Comparison of ENCODE assay signal across 9 cellular contexts in genomic region chr9:110579763-110580255, GRCh38. TPM values are rescaled to one million over a fixed set of nuclear protein-coding genes. Genes with fewer than 3 reads are reported as not detected.
DNase-seq lines count a peak whose midpoint lies in the region; ATAC-seq and TF ChIP-seq lines count a peak whose summit lies in the region.
"Had no signal": no experiment of that assay in that cellular context is flagged by ENCODE, and none has a peak within 500 bp of the region (broad histone marks: within the 10 kb centered on the region; RNA-seq: fewer than 3 reads in every experiment).

No MANE protein-coding gene starts in this region.

- H3K79me2 ChIP-seq in hepatocyte = peaks cover 5% of the 10 kb centered on the region
- H3K79me2 ChIP-seq in PC-3 (ENCODE audit: low read length) = no peaks in the 10 kb centered on the region

- intact Hi-C loops in ascending aorta (cut with DNase I) = loop anchor here (2.0 to 5.0 kb wide), 3 partner anchors 25 to 58 kb away; no protein-coding TSS in a partner anchor
- intact Hi-C loops in PC-3 (cut with micrococcal nuclease) = loop anchor here (10.0 kb wide), 1 partner anchor 155 kb away; no protein-coding TSS in a partner anchor

- no peaks in the 10 kb centered on the region for H3K27me3 ChIP-seq in ascending aorta
- H3K27me3 ChIP-seq in hepatocyte = peaks cover 34% of the 10 kb centered on the region
- no peaks in the 10 kb centered on the region for H3K27me3 ChIP-seq in PC-3 (ENCODE audit: low read length)

- no peaks in the 10 kb centered on the region for H3F3A ChIP-seq in PC-3 (ENCODE audit: low read length, unreplicated experiment)

- peak overlapping the region; percentile 82 for H2AFZ ChIP-seq in hepatocyte
- H2AFZ ChIP-seq in PC-3 (ENCODE audit: low read length) = no peak overlapping the region

- DNase-seq in GM03348 (ENCODE audit: low spot score) = peak; percentile 86
- no peak for DNase-seq in ascending aorta (ENCODE audit: low spot score in 2 of 2)
- peak; percentile 35 for DNase-seq in hepatocyte (ENCODE audit: low spot score)
- no peak for DNase-seq in skeletal muscle cell (ENCODE audit: low read depth)
- DNase-seq in NCI-H446 treated with DMSO at 0.1 percent for 48 hours (lab: John Stamatoyannopoulos, UW) = no peak
- DNase-seq in PC-3 = no peak
- DNase-seq: NCI-H526 treated with DMSO at 0.1 percent for 48 hours had no signal

- POLR2A ChIA-PET in PC-3 (lab: Charles Lee; ENCODE audit: unreplicated experiment) = no interaction called here

- no peaks in the 10 kb centered on the region for H3K9me3 ChIP-seq in ascending aorta
- H3K9me3 ChIP-seq in hepatocyte (ENCODE audit: low read depth) = no peaks in the 10 kb centered on the region
- H3K9me3 ChIP-seq in PC-3 (ENCODE audit: low read length) = no peaks in the 10 kb centered on the region

- H3K4me2 ChIP-seq in hepatocyte (peak overlapping the region; percentile 95), PC-3 (ENCODE audit: low read length) (no peak overlapping the region)

- no peak overlapping the region for H3K9ac ChIP-seq in PC-3 (ENCODE audit: low read length)

- WGBS in hepatocyte (ENCODE audit: low lambda C conversion rate, missing lambda C conversion rate) = 2% methylated on average over 15 of the region's 16 CpGs

- H3K4me3 ChIP-seq in ascending aorta = peak overlapping the region; percentile 74 to 96
- H3K4me3 ChIP-seq in hepatocyte = peak overlapping the region; percentile 79
- peak overlapping the region; percentile 71 for H3K4me3 ChIP-seq in skeletal muscle cell (ENCODE audit: low read depth, low read length)
- no peak overlapping the region for H3K4me3 ChIP-seq in PC-3 (ENCODE audit: low read length)

- BruUV-seq in PC-3 (replicated peaks; lab: Mats Ljungman, UMichigan) = no TSS peak

- H3K9me2 ChIP-seq in hepatocyte (replicated peaks; ENCODE audit: insufficient read depth) (no peaks in the 10 kb centered on the region), PC-3 (replicated peaks; ENCODE audit: low read length) (no peaks in the 10 kb centered on the region)

- no peaks in the 10 kb centered on the region for H4K20me1 ChIP-seq in hepatocyte (ENCODE audit: insufficient read depth, poor library complexity, severe bottlenecking)
- H4K20me1 ChIP-seq in PC-3 (ENCODE audit: low read length) = no peaks in the 10 kb centered on the region

- TF ChIP-seq CTCF in ascending aorta (IDR thresholded peaks at IDR 0.05) (no peak), hepatocyte (IDR thresholded peaks at IDR 0.05; ENCODE audit: poor library complexity) (no peak), PC-3 (conservative IDR thresholded peaks at IDR 0.05; ENCODE audit: low read depth, low read length) (no peak)

- H3K27ac ChIP-seq in ascending aorta (peak overlapping the region; percentile 80 to 84), hepatocyte (peak overlapping the region; percentile 67), PC-3 (ENCODE audit: low read length) (no peak overlapping the region)

- H3K36me3 ChIP-seq in ascending aorta = no peaks in the 10 kb centered on the region
- no peaks in the 10 kb centered on the region for H3K36me3 ChIP-seq in hepatocyte (replicated peaks; ENCODE audit: insufficient read depth, low read depth)
- no peaks in the 10 kb centered on the region for H3K36me3 ChIP-seq in PC-3 (ENCODE audit: low read depth, low read length)

- CTCF ChIA-PET in PC-3 (lab: Charles Lee) = no interaction called here

- H3K4me1 ChIP-seq in ascending aorta (peaks cover 0 to 2% of the 10 kb centered on the region in 2 donors), hepatocyte (ENCODE audit: insufficient read depth) (no peaks in the 10 kb centered on the region), PC-3 (ENCODE audit: insufficient read depth, low read length) (peaks cover 10% of the 10 kb centered on the region; the same call in 1 of the 2 replicates)

- ATAC-seq in PC-3 (no peak), GM21717 (IDR thresholded peaks at IDR 0.05; ENCODE audit: unreplicated experiment) (no peak), HG03520 (IDR thresholded peaks at IDR 0.05; ENCODE audit: unreplicated experiment) (no peak)

RNA-seq across cellular contexts. Expression of gene SVEP1, which starts 0.3 kb away (rescaled TPM):
- total RNA-seq in ascending aorta (41.8 TPM), hepatocyte (13.3 and 14.6 TPM in 2 replicates), PC-3 (2014; rRNA removed) (0.04 and 0.17 TPM in 2 replicates)
- 4.7 and 5.3 TPM in 2 replicates for polyA plus RNA-seq in hepatocyte

Comparison
In these comparisons a context has a peak if more than half of its experiments do, and no peak if none do; other contexts are left out.
1. DNase-seq: peak in GM03348 (single experiment) and hepatocyte (single experiment); none in ascending aorta (0 of 2), skeletal muscle cell (single experiment), NCI-H446 treated with DMSO at 0.1 percent for 48 hours (single experiment) and PC-3 (single experiment).
2. RNA of gene SVEP1, which starts 0.3 kb away (total RNA-seq): 41.8 TPM in ascending aorta (single experiment) and 13.3 to 14.6 TPM in hepatocyte; 0.04 to 0.17 TPM in PC-3; every median in the first group is over 10 times any median in the second.